In the genomic region with DNA sequence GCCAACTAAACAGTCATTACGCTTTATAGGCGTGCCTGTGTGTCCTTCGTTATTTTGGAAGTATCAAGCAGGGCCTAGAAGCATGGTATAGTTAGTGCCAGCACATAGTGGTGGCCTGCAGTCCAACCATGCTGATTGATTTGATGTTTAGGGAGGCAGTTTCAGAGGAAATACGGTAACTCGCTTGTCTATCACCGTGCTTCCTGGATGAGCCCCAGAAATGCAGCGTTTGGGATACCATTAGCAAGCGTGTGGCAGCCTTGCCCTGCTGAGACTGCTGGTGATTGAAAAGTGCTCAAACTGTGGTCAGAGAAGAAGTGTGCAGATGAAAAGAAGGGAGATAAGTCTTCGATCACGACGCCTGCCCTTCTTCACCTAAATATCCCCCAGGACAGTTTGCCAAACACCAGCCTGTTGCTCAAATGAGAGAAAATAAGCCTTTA, we compare ENCODE assay signal across 8 cellular contexts.
DNase-seq lines count a peak whose midpoint lies in the region; ATAC-seq, FAIRE-seq and TF ChIP-seq lines count a peak whose summit lies in the region.

No MANE protein-coding gene starts in this region.

- POLR2A ChIA-PET in K562 (lab: Yijun Ruan, JAX): interaction anchor here (0.6 kb wide), 1 partner anchor 431 kb away, joined by 3 read pairs; no protein-coding TSS in a partner anchor

- TF ChIP-seq CTCF in K562 (IDR thresholded peaks at IDR 0.05 in 2 of 3, conservative IDR thresholded peaks at IDR 0.05 in 1 of 3; ENCODE audit: insufficient read depth in 2 of 3, low read depth in 1 of 3, low read length in 3 of 3) (no peak), kidney epithelial cell (IDR thresholded peaks at IDR 0.05; ENCODE audit: insufficient read depth, low read length, poor library complexity, severe bottlenecking) (no peak)

- TF ChIP-seq RAD21 in K562 (CRISPR knock-in tag; conservative IDR thresholded peaks at IDR 0.05 in 1 of 2, IDR thresholded peaks at IDR 0.05 in 1 of 2): no peak

- peaks cover 4 to 10% of the 10 kb centered on the region in 2 experiments; a peak in 4 of 5 replicates for H3K27me3 ChIP-seq in K562 (ENCODE audit: control insufficient read depth in 2 of 2, insufficient read depth in 2 of 2, low read length in 2 of 2)
- H3K27me3 ChIP-seq in kidney epithelial cell (ENCODE audit: control insufficient read depth, insufficient read depth, low read length): peaks cover 7% of the 10 kb centered on the region
- peaks cover 3 to 41% (median 13%) of the 10 kb centered on the region in 5 donors for H3K27me3 ChIP-seq in subcutaneous abdominal adipose tissue (ENCODE audit: control insufficient read depth in 5 of 5, insufficient read depth in 4 of 5, low read length in 5 of 5)

- TF ChIP-seq POLR2A in K562 (conservative IDR thresholded peaks at IDR 0.05): no peak

- intact Hi-C loops in K562 (cut with micrococcal nuclease): loop anchor here (5.0 to 10.0 kb wide), 2 partner anchors 709 to 891 kb away; no protein-coding TSS in a partner anchor

- in situ Hi-C loops in K562 (cut with MboI): loop anchor here (5.0 kb wide), 1 partner anchor 321 kb away; a partner anchor contains a TSS

- H3K4me1 ChIP-seq in K562 (replicated peaks in 1 of 2; ENCODE audit: control insufficient read depth in 2 of 2, insufficient read depth in 2 of 2, low read length in 2 of 2) (peaks cover 0 to 5% of the 10 kb centered on the region in 2 experiments; a peak in 1 of 5 replicates), subcutaneous abdominal adipose tissue (ENCODE audit: control insufficient read depth in 5 of 5, insufficient read depth in 5 of 5, low read length in 5 of 5) (peaks cover 2 to 24% (median 18%) of the 10 kb centered on the region in 5 donors)

- no peaks in the 10 kb centered on the region for H3K79me2 ChIP-seq in K562 (ENCODE audit: control insufficient read depth, insufficient read depth, low read length)

- CTCF ChIA-PET in K562 (lab: Yijun Ruan, JAX; ENCODE audit: low intra/inter-chr PET ratio): no interaction called here

- TF ChIP-seq EP300 in K562 (IDR thresholded peaks at IDR 0.05; ENCODE audit: low read length): no peak

- H4K20me1 ChIP-seq in K562 (replicated peaks; ENCODE audit: control insufficient read depth, insufficient read depth, low read length): no peaks in the 10 kb centered on the region

- H3K36me3 ChIP-seq in K562 (ENCODE audit: control insufficient read depth, insufficient read depth, low read length) (no peaks in the 10 kb centered on the region), kidney epithelial cell (ENCODE audit: control insufficient read depth, insufficient read depth, low read length) (no peaks in the 10 kb centered on the region), subcutaneous abdominal adipose tissue (ENCODE audit: control insufficient read depth in 5 of 5, insufficient read depth in 5 of 5, low read length in 5 of 5) (no peaks in the 10 kb centered on the region)

- no peak overlapping the region for H3K4me3 ChIP-seq in K562
- peak overlapping the region; percentile 14 for H3K4me3 ChIP-seq in kidney epithelial cell (ENCODE audit: low read depth, low read length)
- peak overlapping the region; percentile 30 to 74 (median 60) for H3K4me3 ChIP-seq in subcutaneous abdominal adipose tissue (ENCODE audit: low read depth in 1 of 5, low read length in 5 of 5)

- H2AFZ ChIP-seq in K562 (ENCODE audit: low read depth, low read length): no peak overlapping the region

- FAIRE-seq in K562 (lab: Jason Lieb, UNC): no peak

- H3K27ac ChIP-seq in K562 (ENCODE audit: extremely low read depth, low read depth, low read length) (no peak overlapping the region), subcutaneous abdominal adipose tissue (ENCODE audit: low read depth, low read length) (no peak overlapping the region)

- H3K9ac ChIP-seq in K562 (ENCODE audit: insufficient read depth in 1 of 2, low read depth in 2 of 2, low read length in 2 of 2) (no peak overlapping the region), subcutaneous abdominal adipose tissue (ENCODE audit: low read length in 5 of 5) (peak overlapping the region in 1 of 5 donors; percentile 47)

- ATAC-seq in GM19035 (IDR thresholded peaks at IDR 0.05; ENCODE audit: unreplicated experiment) (peak; percentile 70), K562 (no peak), HG03095 (IDR thresholded peaks at IDR 0.05; ENCODE audit: unreplicated experiment) (no peak)

- H3K9me3 ChIP-seq in K562 (replicated peaks; ENCODE audit: control insufficient read depth, insufficient read depth, low read depth, low read length) (no peaks in the 10 kb centered on the region), subcutaneous abdominal adipose tissue (ENCODE audit: control insufficient read depth in 5 of 5, low read length in 5 of 5) (no peaks in the 10 kb centered on the region)

- no peaks in the 10 kb centered on the region for H3K9me1 ChIP-seq in K562 (ENCODE audit: control insufficient read depth, insufficient read depth, low read length)

- no TSS peak for BruUV-seq in K562 (replicated peaks; lab: Mats Ljungman, UMichigan)

- peak overlapping the region; percentile 35; the same call in 1 of the 2 replicates for H3K4me2 ChIP-seq in K562 (ENCODE audit: insufficient read depth, low read length)

- peak; percentile 49 for DNase-seq in AG20443 (ENCODE audit: low spot score)
- DNase-seq in NCI-H226: peak; percentile 9
- DNase-seq in K562 (ENCODE audit: extremely low read depth in 1 of 4, low spot score in 3 of 4): no peak
- peak; percentile 23 for DNase-seq in kidney epithelial cell (ENCODE audit: low read depth)
- DNase-seq in COR-L47 (lab: John Stamatoyannopoulos, UW): no peak

- WGBS in K562 (ENCODE audit: insufficient coverage, low coverage, missing lambda C conversion rate): under 1% methylated on average over 11 of the region's 11 CpGs

TF ChIP-seq in K562, 482 proteins besides CTCF, POLR2A, EP300 and RAD21 (continues in another document):
- TF ChIP-seq, protein P1, sequence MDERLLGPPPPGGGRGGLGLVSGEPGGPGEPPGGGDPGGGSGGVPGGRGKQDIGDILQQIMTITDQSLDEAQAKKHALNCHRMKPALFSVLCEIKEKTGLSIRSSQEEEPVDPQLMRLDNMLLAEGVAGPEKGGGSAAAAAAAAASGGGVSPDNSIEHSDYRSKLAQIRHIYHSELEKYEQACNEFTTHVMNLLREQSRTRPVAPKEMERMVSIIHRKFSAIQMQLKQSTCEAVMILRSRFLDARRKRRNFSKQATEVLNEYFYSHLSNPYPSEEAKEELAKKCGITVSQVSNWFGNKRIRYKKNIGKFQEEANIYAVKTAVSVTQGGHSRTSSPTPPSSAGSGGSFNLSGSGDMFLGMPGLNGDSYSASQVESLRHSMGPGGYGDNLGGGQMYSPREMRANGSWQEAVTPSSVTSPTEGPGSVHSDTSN (CRISPR knock-in tag; IDR thresholded peaks at IDR 0.05; ENCODE audit: low read depth): no peak
- TF ChIP-seq, protein P1 (tag; conservative IDR thresholded peaks at IDR 0.05; ENCODE audit: low read depth): peak; percentile 39; the same call in 1 of the 2 replicates
- TF ChIP-seq SREBF1 (IDR thresholded peaks at IDR 0.05; ENCODE audit: borderline replicate concordance, low read depth, low read length) (no peak), ZNF408 (CRISPR knock-in tag; IDR thresholded peaks at IDR 0.05; ENCODE audit: low read depth) (no peak), WHSC1 (IDR thresholded peaks at IDR 0.05; ENCODE audit: low read length) (no peak), HLTF (IDR thresholded peaks at IDR 0.05) (no peak), TCFL5 (CRISPR knock-in tag; conservative IDR thresholded peaks at IDR 0.05) (no peak)
- TF ChIP-seq, protein P2, sequence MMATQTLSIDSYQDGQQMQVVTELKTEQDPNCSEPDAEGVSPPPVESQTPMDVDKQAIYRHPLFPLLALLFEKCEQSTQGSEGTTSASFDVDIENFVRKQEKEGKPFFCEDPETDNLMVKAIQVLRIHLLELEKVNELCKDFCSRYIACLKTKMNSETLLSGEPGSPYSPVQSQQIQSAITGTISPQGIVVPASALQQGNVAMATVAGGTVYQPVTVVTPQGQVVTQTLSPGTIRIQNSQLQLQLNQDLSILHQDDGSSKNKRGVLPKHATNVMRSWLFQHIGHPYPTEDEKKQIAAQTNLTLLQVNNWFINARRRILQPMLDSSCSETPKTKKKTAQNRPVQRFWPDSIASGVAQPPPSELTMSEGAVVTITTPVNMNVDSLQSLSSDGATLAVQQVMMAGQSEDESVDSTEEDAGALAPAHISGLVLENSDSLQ (IDR thresholded peaks at IDR 0.05): peak; percentile 48
- TF ChIP-seq, protein P3, sequence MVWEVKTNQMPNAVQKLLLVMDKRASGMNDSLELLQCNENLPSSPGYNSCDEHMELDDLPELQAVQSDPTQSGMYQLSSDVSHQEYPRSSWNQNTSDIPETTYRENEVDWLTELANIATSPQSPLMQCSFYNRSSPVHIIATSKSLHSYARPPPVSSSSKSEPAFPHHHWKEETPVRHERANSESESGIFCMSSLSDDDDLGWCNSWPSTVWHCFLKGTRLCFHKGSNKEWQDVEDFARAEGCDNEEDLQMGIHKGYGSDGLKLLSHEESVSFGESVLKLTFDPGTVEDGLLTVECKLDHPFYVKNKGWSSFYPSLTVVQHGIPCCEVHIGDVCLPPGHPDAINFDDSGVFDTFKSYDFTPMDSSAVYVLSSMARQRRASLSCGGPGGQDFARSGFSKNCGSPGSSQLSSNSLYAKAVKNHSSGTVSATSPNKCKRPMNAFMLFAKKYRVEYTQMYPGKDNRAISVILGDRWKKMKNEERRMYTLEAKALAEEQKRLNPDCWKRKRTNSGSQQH (CRISPR knock-in tag; IDR thresholded peaks at IDR 0.05): no peak
- TF ChIP-seq, protein P4, sequence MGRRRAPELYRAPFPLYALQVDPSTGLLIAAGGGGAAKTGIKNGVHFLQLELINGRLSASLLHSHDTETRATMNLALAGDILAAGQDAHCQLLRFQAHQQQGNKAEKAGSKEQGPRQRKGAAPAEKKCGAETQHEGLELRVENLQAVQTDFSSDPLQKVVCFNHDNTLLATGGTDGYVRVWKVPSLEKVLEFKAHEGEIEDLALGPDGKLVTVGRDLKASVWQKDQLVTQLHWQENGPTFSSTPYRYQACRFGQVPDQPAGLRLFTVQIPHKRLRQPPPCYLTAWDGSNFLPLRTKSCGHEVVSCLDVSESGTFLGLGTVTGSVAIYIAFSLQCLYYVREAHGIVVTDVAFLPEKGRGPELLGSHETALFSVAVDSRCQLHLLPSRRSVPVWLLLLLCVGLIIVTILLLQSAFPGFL (CRISPR knock-in tag; IDR thresholded peaks at IDR 0.05): no peak

Comparison
In these comparisons a context has a peak if more than half of its experiments do, and no peak if none do; other contexts are left out.
1. DNase-seq: peak in AG20443 (single experiment), NCI-H226 (single experiment) and kidney epithelial cell (single experiment); none in K562 (0 of 4) and COR-L47 (single experiment).